ENCODE assay signal across 30 cellular contexts in the genomic region with DNA sequence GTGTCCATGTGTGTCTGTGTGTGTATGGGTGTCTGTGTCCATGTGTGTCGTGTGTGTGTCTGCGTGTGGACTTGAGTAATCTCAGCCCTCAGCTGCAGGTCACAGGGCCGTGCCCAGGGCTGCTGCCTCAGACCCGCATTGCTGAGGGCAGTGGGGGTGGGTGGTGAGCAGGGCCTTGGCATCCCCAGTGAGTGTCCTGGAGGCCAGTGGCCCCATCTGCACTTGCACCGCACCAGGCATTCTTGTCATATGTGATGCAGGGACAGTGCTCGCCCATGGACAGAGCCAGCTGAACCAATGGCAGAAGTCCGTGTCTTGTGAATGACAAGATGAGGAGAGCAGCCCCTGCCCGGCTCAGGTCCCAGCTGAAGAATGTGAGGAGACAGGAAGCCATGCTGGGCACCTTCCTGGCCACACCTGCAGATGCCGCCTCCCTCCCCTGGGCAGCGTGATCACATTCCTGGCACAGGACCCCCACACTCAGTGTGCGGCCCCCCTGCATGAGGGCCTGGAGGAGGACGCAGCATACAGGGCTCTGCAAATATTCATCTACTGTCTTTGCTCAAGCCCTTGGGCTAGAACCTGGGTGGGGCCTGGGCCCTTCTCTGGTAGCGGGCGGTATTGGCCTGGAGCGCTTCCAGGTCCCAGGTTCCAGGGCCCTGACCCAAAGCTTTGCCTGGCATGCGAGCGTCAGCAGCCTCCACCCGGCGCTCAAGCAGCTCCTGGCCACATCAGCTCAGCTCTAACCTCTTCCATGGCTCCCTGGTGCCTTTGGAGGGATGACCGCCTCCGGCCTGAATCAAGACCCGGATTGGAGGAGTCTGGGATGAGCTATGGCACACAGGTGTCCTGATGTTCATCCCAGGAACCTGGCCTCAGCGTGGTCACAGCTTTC. TPM values are rescaled to one million over a fixed set of nuclear protein-coding genes. Genes with fewer than 3 reads are reported as not detected.
"Had no signal": no experiment of that assay in that cellular context is flagged by ENCODE, and none has a peak within 500 bp of the region (broad histone marks: within the 10 kb centered on the region; RNA-seq: fewer than 3 reads in every experiment).

No MANE protein-coding gene starts in this region.

- H3K36me3 ChIP-seq: brain microvascular endothelial cell, lower lobe of right lung, prostate gland, right atrium auricular region, tibial nerve had no signal

- H3K9me3 Mint-ChIP-seq: activated CD4-positive, alpha-beta memory T cell treated with anti-CD3 and anti-CD28 coated beads, Interleukin-2, amount 10 ng/mL, durations not matched to agents 7 days and 5 days; activated T-cell treated with anti-CD3 and anti-CD28 coated beads, Interleukin-2, amount 50 U/mL, for 24 hours; activated T-helper 2 cell treated with anti-CD3 and anti-CD28 coated beads, Interferon-gamma antibody, Interleukin-2, Interleukin-4, amounts not matched to agents 10 μg/mL and 5 μg/mL and 100 μg/mL, durations not matched to agents 14 hours and 24 hours and 36 hours had no signal

- H3K4me3 Mint-ChIP-seq: activated CD4-positive, alpha-beta memory T cell treated with anti-CD3 and anti-CD28 coated beads, Interleukin-2, amount 10 ng/mL, durations not matched to agents 7 days and 5 days; activated T-cell treated with anti-CD3 and anti-CD28 coated beads, Interleukin-2, amount 50 U/mL, for 24 hours; nephron progenitor cell had no signal

- DNase-seq: activated CD4-positive, alpha-beta memory T cell treated with anti-CD3 and anti-CD28 coated beads, Interleukin-2, amount 10 ng/mL, durations not matched to agents 7 days and 5 days; activated CD4-positive, alpha-beta T cell treated with anti-CD3 and anti-CD28 coated beads for 48 hours; activated CD4-positive, CD25-positive, alpha-beta regulatory T cell; activated naive CD4-positive, alpha-beta T cell treated with Interleukin-2 at 50 U/mL for 16 hours; activated T-cell treated with anti-CD3 and anti-CD28 coated beads, Interleukin-2, amount 50 U/mL, for 24 hours; aorta; brain microvascular endothelial cell; central memory CD4-positive, alpha-beta T cell; dorsolateral prefrontal cortex; foreskin melanocyte; hypothalamus; islet precursor cell; left colon; lower lobe of right lung; midbrain; nephron progenitor cell; occipital lobe; stimulated activated CD4-positive, alpha-beta T cell treated with anti-CD3 and anti-CD28 coated beads, Interleukin-2, amount 100 ng/mL, for 24 hours; stimulated activated naive CD8-positive, alpha-beta T cell treated with anti-CD3 and anti-CD28 coated beads, Interleukin-15, Interleukin-2, amounts not matched to agents 100 U/mL and 50 U/mL, for 24 hours; substantia nigra; T-helper 2 cell had no signal

- FAIRE-seq: colon had no signal

- H3K4me1 Mint-ChIP-seq: activated CD4-positive, alpha-beta memory T cell treated with anti-CD3 and anti-CD28 coated beads, Interleukin-2, amount 10 ng/mL, durations not matched to agents 7 days and 5 days; nephron progenitor cell had no signal

- H3K4me3 ChIP-seq: dorsolateral prefrontal cortex, lower lobe of right lung, prostate gland, right atrium auricular region, tibial nerve had no signal

- ATAC-seq: left colon; lower lobe of right lung; stimulated activated naive CD8-positive, alpha-beta T cell treated with anti-CD3 and anti-CD28 coated beads, Interleukin-15, Interleukin-2, amounts not matched to agents 100 U/mL and 50 U/mL, for 24 hours had no signal

- H3K9me3 ChIP-seq: lower lobe of right lung, prostate gland, right atrium auricular region, tibial nerve had no signal

- H3K27ac Mint-ChIP-seq: activated CD4-positive, alpha-beta memory T cell treated with anti-CD3 and anti-CD28 coated beads, Interleukin-2, amount 10 ng/mL, durations not matched to agents 7 days and 5 days; activated T-cell treated with anti-CD3 and anti-CD28 coated beads, Interleukin-2, amount 50 U/mL, for 24 hours; activated T-helper 2 cell treated with anti-CD3 and anti-CD28 coated beads, Interferon-gamma antibody, Interleukin-2, Interleukin-4, amounts not matched to agents 10 μg/mL and 5 μg/mL and 100 μg/mL, durations not matched to agents 14 hours and 24 hours and 36 hours; nephron progenitor cell had no signal

- H3K4me1 ChIP-seq: right atrium auricular region, tibial nerve had no signal

- H3K27me3 ChIP-seq: brain microvascular endothelial cell, right atrium auricular region had no signal

- H3K27ac ChIP-seq: brain microvascular endothelial cell, dorsolateral prefrontal cortex, epithelial cell of prostate, lower lobe of right lung, prostate gland, right atrium auricular region, tibial nerve had no signal

RNA-seq across cellular contexts. Expression of a gene that starts 3.9 kb away (rescaled TPM):
- total RNA-seq: activated CD4-positive, alpha-beta memory T cell treated with anti-CD3 and anti-CD28 coated beads, Interleukin-2, amount 10 ng/mL, durations not matched to agents 7 days and 5 days; activated T-helper 2 cell treated with anti-CD3 and anti-CD28 coated beads, Interferon-gamma antibody, Interleukin-2, Interleukin-4, amounts not matched to agents 10 μg/mL and 5 μg/mL and 100 μg/mL, durations not matched to agents 14 hours and 24 hours and 36 hours; aorta; dorsolateral prefrontal cortex; fibroblast of lung; myocyte; occipital lobe; right atrium auricular region; skeletal muscle tissue; tibial nerve had no signal
- polyA plus RNA-seq: fibroblast of lung had no signal

RNA-seq across cellular contexts. Expression of a gene that starts 20.0 kb away (rescaled TPM):
- total RNA-seq: aorta, fibroblast of lung, lower lobe of right lung, right atrium auricular region, skeletal muscle tissue had no signal
- polyA plus RNA-seq: fibroblast of lung had no signal

RNA-seq across cellular contexts. Expression of a gene that starts 31.0 kb away (rescaled TPM):
- total RNA-seq: activated CD4-positive, alpha-beta memory T cell treated with anti-CD3 and anti-CD28 coated beads, Interleukin-2, amount 10 ng/mL, durations not matched to agents 7 days and 5 days; activated T-helper 2 cell treated with anti-CD3 and anti-CD28 coated beads, Interferon-gamma antibody, Interleukin-2, Interleukin-4, amounts not matched to agents 10 μg/mL and 5 μg/mL and 100 μg/mL, durations not matched to agents 14 hours and 24 hours and 36 hours; aorta; fibroblast of lung; lower lobe of right lung; myocyte; occipital lobe; prostate gland; right atrium auricular region; skeletal muscle tissue; tibial nerve had no signal
- polyA plus RNA-seq: fibroblast of lung had no signal
